ENCODE assay signal across 12 cellular contexts in genomic region chr21:33198346-33199135, GRCh38. TPM values are rescaled to one million over a fixed set of nuclear protein-coding genes. Genes with fewer than 3 reads are reported as not detected.
DNase-seq lines count a peak whose midpoint lies in the region; ATAC-seq, FAIRE-seq and TF ChIP-seq lines count a peak whose summit lies in the region.
"Had no signal": no experiment of that assay in that cellular context is flagged by ENCODE, and none has a peak within 500 bp of the region (broad histone marks: within the 10 kb centered on the region; RNA-seq: fewer than 3 reads in every experiment).

No MANE protein-coding gene starts in this region.

- no peaks in the 10 kb centered on the region for H3K9me3 Mint-ChIP-seq in MCF 10A (ENCODE audit: unreplicated experiment)
- H3K9me3 Mint-ChIP-seq: activated CD8-positive, alpha-beta T cell treated with anti-CD3 and anti-CD28 coated beads for 36 hours; H9 had no signal

- no peak for FAIRE-seq in GM19239 (lab: Jason Lieb, UNC)

- peaks cover 12% of the 10 kb centered on the region for H3K4me1 Mint-ChIP-seq in MCF 10A (ENCODE audit: insufficient read depth, unreplicated experiment)

- no TSS peak for BruUV-seq in MCF 10A (replicated peaks; lab: Mats Ljungman, UMichigan)

- TF ChIP-seq POLR2A in breast epithelium (IDR thresholded peaks at IDR 0.05) = no peak

- H3K4me3 ChIP-seq in breast epithelium (no peak overlapping the region), cardiac fibroblast (replicated peaks in 1 of 2; ENCODE audit: low read depth in 2 of 2, low read length in 2 of 2) (no peak overlapping the region), aorta (ENCODE audit: low read length in 2 of 2) (no peak overlapping the region)
- H3K4me3 ChIP-seq: cardiac muscle cell had no signal

- ATAC-seq in aorta (ENCODE audit: low FRiP score) = peak; percentile 55
- no peak for ATAC-seq in HG03108 (IDR thresholded peaks at IDR 0.05; ENCODE audit: unreplicated experiment)
- ATAC-seq in HG03521 (IDR thresholded peaks at IDR 0.05; ENCODE audit: unreplicated experiment) = no peak
- ATAC-seq: activated CD8-positive, alpha-beta T cell treated with anti-CD3 and anti-CD28 coated beads for 36 hours; stimulated activated naive CD8-positive, alpha-beta T cell treated with anti-CD3 and anti-CD28 coated beads, Interleukin-15, Interleukin-2, amounts not matched to agents 100 U/mL and 50 U/mL, for 24 hours had no signal

- H3K27me3 ChIP-seq in breast epithelium (no peaks in the 10 kb centered on the region), aorta (ENCODE audit: control insufficient read depth in 1 of 2, insufficient read depth in 2 of 2, low read length in 1 of 2) (no peaks in the 10 kb centered on the region)

- 66 to 68% methylated on average over 9 of the region's 9 CpGs for WGBS in aorta, 2 donors

- H3K27ac Mint-ChIP-seq in MCF 10A (ENCODE audit: low read depth, unreplicated experiment) = no peak overlapping the region
- H3K27ac Mint-ChIP-seq: activated CD8-positive, alpha-beta T cell treated with anti-CD3 and anti-CD28 coated beads for 36 hours had no signal

- intact Hi-C loops in breast epithelium (cut with DNase I; ENCODE audit: low total_unique reads) = loop anchor here (2.0 kb wide), 1 partner anchor 20 kb away; no protein-coding TSS in a partner anchor
- intact Hi-C loops in MCF 10A (cut with micrococcal nuclease) = loop anchor here (1.0 to 5.0 kb wide), 6 partner anchors 127 to 409 kb away; no protein-coding TSS in a partner anchor
- intact Hi-C loops in aorta (cut with DNase I) = loop anchor here (2.0 to 10.0 kb wide), 3 partner anchors 246 to 366 kb away; no protein-coding TSS in a partner anchor

- no peaks in the 10 kb centered on the region for H3K9me3 ChIP-seq in breast epithelium
- H3K9me3 ChIP-seq in aorta (ENCODE audit: control insufficient read depth, low read length) = no peaks in the 10 kb centered on the region

- H3K36me3 ChIP-seq in breast epithelium (no peaks in the 10 kb centered on the region), aorta (ENCODE audit: control insufficient read depth in 1 of 2, insufficient read depth in 2 of 2, low read length in 1 of 2) (no peaks in the 10 kb centered on the region)
- H3K36me3 ChIP-seq: cardiac muscle cell had no signal

- POLR2A ChIA-PET in MCF 10A (lab: Yijun Ruan, JAX) = interaction anchor here (1.0 kb wide), 1 partner anchor 126 kb away, joined by 4 read pairs; the partner anchor contains the start of gene IFNAR1

- H3K27ac ChIP-seq in breast epithelium (peak overlapping the region; percentile 22 to 79), aorta (ENCODE audit: low read depth in 1 of 2, low read length in 2 of 2) (no peak overlapping the region)
- H3K27ac ChIP-seq: cardiac muscle cell had no signal

- no peak overlapping the region for H3K4me3 Mint-ChIP-seq in MCF 10A (ENCODE audit: unreplicated experiment)
- H3K4me3 Mint-ChIP-seq: activated CD8-positive, alpha-beta T cell treated with anti-CD3 and anti-CD28 coated beads for 36 hours had no signal

- CTCF ChIA-PET in MCF 10A (lab: Yijun Ruan, JAX) = interaction anchor here (0.9 to 3.9 kb wide), 11 partner anchors 163 to 371 kb away, joined by 3 to 38 read pairs (median 8); no protein-coding TSS in a partner anchor

- H3K36me3 Mint-ChIP-seq in MCF 10A (ENCODE audit: insufficient read depth, unreplicated experiment) = no peaks in the 10 kb centered on the region

- DNase-seq in breast epithelium (ENCODE audit: low spot score in 2 of 2) (peak in 1 of 2 donors; percentile 66), MCF 10A (ENCODE audit: unreplicated experiment) (no peak), cardiac fibroblast (ENCODE audit: low read depth in 2 of 2) (peak; percentile 27 to 55), midbrain (lab: John Stamatoyannopoulos, UW) (peak; percentile 48), aorta (peak in 1 of 2 donors; percentile 79), GM19239 (ENCODE audit: insufficient read length, low spot score) (no peak)
- DNase-seq: activated CD8-positive, alpha-beta T cell treated with anti-CD3 and anti-CD28 coated beads for 36 hours; H9; stimulated activated naive CD8-positive, alpha-beta T cell treated with anti-CD3 and anti-CD28 coated beads, Interleukin-15, Interleukin-2, amounts not matched to agents 100 U/mL and 50 U/mL, for 24 hours had no signal

- H3K4me1 ChIP-seq in breast epithelium (no peaks in the 10 kb centered on the region), aorta (ENCODE audit: control insufficient read depth in 1 of 2, insufficient read depth in 2 of 2, low read length in 2 of 2) (no peaks in the 10 kb centered on the region)

- TF ChIP-seq CTCF in breast epithelium (IDR thresholded peaks at IDR 0.05) = no peak
- no peak for TF ChIP-seq CTCF in MCF 10A (IDR thresholded peaks at IDR 0.05; ENCODE audit: unreplicated experiment)
- TF ChIP-seq CTCF in cardiac fibroblast (IDR thresholded peaks at IDR 0.05; ENCODE audit: low read depth, low read length) = no peak

- H3K27me3 Mint-ChIP-seq in MCF 10A (ENCODE audit: insufficient read depth, unreplicated experiment) = peaks cover 20% of the 10 kb centered on the region
- H3K27me3 Mint-ChIP-seq: activated CD8-positive, alpha-beta T cell treated with anti-CD3 and anti-CD28 coated beads for 36 hours had no signal

RNA-seq across cellular contexts. Expression of gene IFNAR2, which starts 31.2 kb away (rescaled TPM):
- total RNA-seq in breast epithelium = 10 to 100 TPM; 10.4 to 16.5 (median 15.1) TPM
- 7.3 and 8.8 TPM in 2 replicates for total RNA-seq in MCF 10A (2022)
- 10 to 100 TPM; 33.0 to 45.1 TPM for total RNA-seq in aorta
- polyA plus RNA-seq in aorta = 10 to 100 TPM; 16.8 to 23.1 TPM

Comparison
In these comparisons a context has a peak if more than half of its experiments do, and no peak if none do; other contexts are left out.
1. DNase-seq: peak in cardiac fibroblast (2 of 2) and midbrain (single experiment); none in MCF 10A (single experiment) and GM19239 (single experiment).
2. H3K27ac ChIP-seq: peak in breast epithelium (2 of 2); none in aorta (0 of 2).